ENCODE assay signal across 1 cellular context in the genomic region with DNA sequence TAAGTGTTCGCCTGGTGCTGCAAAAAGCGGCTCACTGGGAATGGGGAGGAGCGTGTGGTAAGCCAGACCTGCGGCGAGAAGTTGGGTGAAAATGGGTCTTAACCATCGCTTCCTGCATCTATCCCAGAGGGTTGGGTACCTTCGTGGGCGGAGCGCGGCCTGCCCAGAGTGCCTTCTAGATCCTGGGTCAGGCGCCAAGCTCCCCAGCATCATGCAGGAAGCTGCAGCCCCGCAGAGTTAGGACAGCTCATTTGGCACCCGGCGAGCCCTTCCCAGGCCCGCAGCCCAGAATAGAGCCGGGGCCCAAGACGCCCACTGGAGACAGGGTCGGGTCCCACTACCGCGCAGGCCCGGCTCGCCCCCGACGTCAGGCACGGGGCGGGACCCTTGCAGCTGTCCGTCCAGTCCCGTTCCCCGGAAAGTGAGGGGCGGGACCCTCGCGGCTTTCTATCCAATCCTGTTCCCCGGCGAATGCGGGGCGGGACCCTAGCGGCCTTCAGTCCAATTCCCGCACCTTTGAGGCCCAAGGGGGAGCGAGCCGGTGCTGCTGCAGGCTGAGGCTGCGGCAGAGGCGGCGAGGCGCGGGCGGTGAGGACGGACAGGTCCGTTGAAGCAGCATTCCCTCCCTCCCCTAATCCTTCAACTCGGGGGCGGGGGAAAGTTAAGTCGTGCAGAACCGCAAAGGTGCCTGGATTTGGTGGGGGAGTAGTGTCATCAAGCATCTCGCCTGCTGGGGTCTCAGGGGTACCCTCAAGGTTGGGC.
TF ChIP-seq lines count a peak whose summit lies in the region.

A gene with protein sequence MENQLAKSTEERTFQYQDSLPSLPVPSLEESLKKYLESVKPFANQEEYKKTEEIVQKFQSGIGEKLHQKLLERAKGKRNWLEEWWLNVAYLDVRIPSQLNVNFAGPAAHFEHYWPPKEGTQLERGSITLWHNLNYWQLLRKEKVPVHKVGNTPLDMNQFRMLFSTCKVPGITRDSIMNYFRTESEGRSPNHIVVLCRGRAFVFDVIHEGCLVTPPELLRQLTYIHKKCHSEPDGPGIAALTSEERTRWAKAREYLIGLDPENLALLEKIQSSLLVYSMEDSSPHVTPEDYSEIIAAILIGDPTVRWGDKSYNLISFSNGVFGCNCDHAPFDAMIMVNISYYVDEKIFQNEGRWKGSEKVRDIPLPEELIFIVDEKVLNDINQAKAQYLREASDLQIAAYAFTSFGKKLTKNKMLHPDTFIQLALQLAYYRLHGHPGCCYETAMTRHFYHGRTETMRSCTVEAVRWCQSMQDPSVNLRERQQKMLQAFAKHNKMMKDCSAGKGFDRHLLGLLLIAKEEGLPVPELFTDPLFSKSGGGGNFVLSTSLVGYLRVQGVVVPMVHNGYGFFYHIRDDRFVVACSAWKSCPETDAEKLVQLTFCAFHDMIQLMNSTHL (plus strand): TSS at position 499 of the 762 bp plus-strand sequence. CDS start 3,405 bp downstream, outside the sequence.

TF ChIP-seq in WTC11, 78 proteins besides CTCF, POLR2A, EP300 and RAD21 (continued from another document):
- TF ChIP-seq ZNF532 (CRISPR knock-in tag; IDR thresholded peaks at IDR 0.05; ENCODE audit: borderline replicate concordance): no peak
- TF ChIP-seq NFE2L1 (CRISPR knock-in tag; IDR thresholded peaks at IDR 0.05): peak; percentile 82
- 0 out of 2 replicates have a peak, but pooled peaks have one; percentile 62 for TF ChIP-seq CREB1 (CRISPR knock-in tag; IDR thresholded peaks at IDR 0.05)
- TF ChIP-seq HMGXB4 (CRISPR knock-in tag; IDR thresholded peaks at IDR 0.05): peak; percentile 66; the same call in 1 of the 2 replicates
- TF ChIP-seq NR1H2 (CRISPR knock-in tag; IDR thresholded peaks at IDR 0.05): no peak
- TF ChIP-seq ZNF263 (CRISPR knock-in tag; IDR thresholded peaks at IDR 0.05; ENCODE audit: low read depth): no peak
- TF ChIP-seq GABPB1 (CRISPR knock-in tag; IDR thresholded peaks at IDR 0.05): peak; percentile 31; the same call in 1 of the 2 replicates
- TF ChIP-seq E2F1 (CRISPR knock-in tag; IDR thresholded peaks at IDR 0.05): no peak
- 0 out of 2 replicates have a peak, but pooled peaks have one; percentile 30 for TF ChIP-seq E2F5 (CRISPR knock-in tag; IDR thresholded peaks at IDR 0.05)
- peak; percentile 63; the same call in 1 of the 2 replicates for TF ChIP-seq ZNF232 (CRISPR knock-in tag; IDR thresholded peaks at IDR 0.05)
